In genomic region chr16:69311115-69311532, GRCh38 we compare ENCODE assay signal across 8 cellular contexts. TPM values are rescaled to one million over a fixed set of nuclear protein-coding genes. Genes with fewer than 3 reads are reported as not detected.
DNase-seq lines count a peak whose midpoint lies in the region; ATAC-seq and TF ChIP-seq lines count a peak whose summit lies in the region.

Gene VPS4A, plus strand, starts transcription at chr16:69311350. Its CDS starts 162 bp downstream, at chr16:69311512.

- TF ChIP-seq POLR2A in GM19193 (IDR thresholded peaks at IDR 0.05; ENCODE audit: extremely low read depth, insufficient read depth, insufficient read length): peak; percentile 77

- H3K36me3 ChIP-seq in BE2C: peaks cover 32% of the 10 kb centered on the region

- no peaks in the 10 kb centered on the region for H3K27me3 ChIP-seq in BE2C

- H3K4me3 ChIP-seq in BE2C (ENCODE audit: low read depth, low read length): peak within 1 kb of the TSS; percentile 92

- H3K9me3 ChIP-seq in BE2C: no peaks in the 10 kb centered on the region

- DNase-seq in BE2C (peak; percentile 97), NCI-H510A (lab: John Stamatoyannopoulos, UW) (peak; percentile 82), chondrocyte (ENCODE audit: low spot score) (peak; percentile 97), kidney tubule cell (ENCODE audit: low spot score) (peak; percentile 95)
- DNase-seq in activated CD4-positive, alpha-beta T cell treated with anti-CD3 and anti-CD28 coated beads for 24 hours (ENCODE audit: low read depth in 2 of 2): peak; percentile 95 to 97
- DNase-seq in stimulated activated CD4-positive, alpha-beta T cell treated with anti-CD3 and anti-CD28 coated beads, Interleukin-1b, Interleukin-23, amount 100 ng/mL, for 24 hours (ENCODE audit: low read depth in 4 of 4, low spot score in 1 of 4): peak; percentile 95 to 97 (median 96)

- H3K27ac Mint-ChIP-seq in chondrocyte (ENCODE audit: unreplicated experiment): peak within 1 kb of the TSS; percentile 94

- H3K4me3 Mint-ChIP-seq in chondrocyte (ENCODE audit: unreplicated experiment): peak within 1 kb of the TSS; percentile 98

- H3K36me3 Mint-ChIP-seq in chondrocyte (ENCODE audit: low read depth): peaks cover 14% of the 10 kb centered on the region

- peak; percentile 69 for TF ChIP-seq CTCF in BE2C (IDR thresholded peaks at IDR 0.05; ENCODE audit: low read depth, low read length)
- TF ChIP-seq CTCF in chondrocyte (IDR thresholded peaks at IDR 0.05): peak; percentile 84

- H3K4me1 Mint-ChIP-seq in chondrocyte (ENCODE audit: low read depth): peaks cover 17% of the 10 kb centered on the region

- peaks cover 4% of the 10 kb centered on the region; the same call in 1 of the 2 replicates for H3K4me1 ChIP-seq in BE2C

- no peaks in the 10 kb centered on the region for H3K27me3 Mint-ChIP-seq in chondrocyte (ENCODE audit: low read depth)

- peak; percentile 92 for ATAC-seq in HG03439 (IDR thresholded peaks at IDR 0.05; ENCODE audit: unreplicated experiment)

- no peaks in the 10 kb centered on the region for H3K9me3 Mint-ChIP-seq in chondrocyte (ENCODE audit: low read depth)

RNA-seq across cellular contexts. Expression of gene VPS4A, which starts in this region (rescaled TPM):
- polyA plus RNA-seq in BE2C (2012; ENCODE audit: insufficient read depth, insufficient read length, low read depth): 86.5 TPM
- 27.3 to 30.5 TPM (median 29.2 TPM) in 3 replicates for total RNA-seq in chondrocyte

Comparison
In these comparisons a context has a peak if more than half of its experiments do, and no peak if none do; other contexts are left out.
1. Peak in every context shown above with its lines: DNase-seq, ATAC-seq and H3K4me3 ChIP-seq.